Comparison of ENCODE assay signal across 12 cellular contexts in genomic region chr7:44977956-44978355, GRCh38. TPM values are rescaled to one million over a fixed set of nuclear protein-coding genes. Genes with fewer than 3 reads are reported as not detected.
DNase-seq lines count a peak whose midpoint lies in the region; ATAC-seq and TF ChIP-seq lines count a peak whose summit lies in the region.
"Had no signal": no experiment of that assay in that cellular context is flagged by ENCODE, and none has a peak within 500 bp of the region (broad histone marks: within the 10 kb centered on the region; RNA-seq: fewer than 3 reads in every experiment).

No MANE protein-coding gene starts in this region.

- CTCF ChIA-PET in CD8-positive, alpha-beta memory T cell (lab: Charles Lee), result interaction anchor here (1.0 to 8.3 kb wide), 6 partner anchors 12 to 157 kb away, joined by 3 to 117 read pairs (median 4); partner anchors contain the start of gene CCM2

- peak overlapping the region; percentile 87 to 100 (median 93) for H3K27ac Mint-ChIP-seq in CD8-positive, alpha-beta memory T cell
- peak overlapping the region; percentile 95 to 99 for H3K27ac Mint-ChIP-seq in natural killer cell

- H3K4me1 Mint-ChIP-seq in CD8-positive, alpha-beta memory T cell, result peaks cover 58 to 94% (median 66%) of the 10 kb centered on the region in 3 donors
- H3K4me1 Mint-ChIP-seq in natural killer cell, result peaks cover 47 to 67% of the 10 kb centered on the region in 2 donors

- intact Hi-C loops in natural killer cell (cut with micrococcal nuclease), result loop anchor here (1.0 to 5.0 kb wide), 5 partner anchors 8 to 346 kb away; partner anchors contain the start of genes CCM2 and H2AZ2

- H3K9me3 Mint-ChIP-seq in CD8-positive, alpha-beta memory T cell, result no peaks in the 10 kb centered on the region
- no peaks in the 10 kb centered on the region for H3K9me3 Mint-ChIP-seq in natural killer cell

- peak in 2 of 5 donors; percentile 19 to 58 for DNase-seq in CD8-positive, alpha-beta memory T cell
- DNase-seq in HL-60 (ENCODE audit: low read depth in 1 of 2, low spot score in 1 of 2), result peak in 1 of 2 experiments; percentile 47
- DNase-seq in activated T-cell treated with anti-CD3 and anti-CD28 coated beads, Interleukin-2, amount 50 U/mL, for 48 hours, result peak; percentile 55 to 61
- DNase-seq in natural killer cell, result no peak
- DNase-seq in DMS114 treated with DMSO at 0.1 percent for 48 hours (lab: John Stamatoyannopoulos, UW; ENCODE audit: unreplicated experiment), result no peak
- DNase-seq in kidney tubule cell (ENCODE audit: low spot score), result no peak
- no peak for DNase-seq in RKO (ENCODE audit: low spot score)
- no peak for DNase-seq in occipital lobe (lab: John Stamatoyannopoulos, UW)
- DNase-seq: GOT3, mammary epithelial cell had no signal

- H3K4me3 ChIP-seq in CD8-positive, alpha-beta memory T cell (ENCODE audit: low read length), result peak overlapping the region; percentile 91
- peak overlapping the region; percentile 64 for H3K4me3 ChIP-seq in HL-60 (replicated peaks; ENCODE audit: insufficient read depth, low read length)

- no peak for ATAC-seq in natural killer cell

- H3K27me3 Mint-ChIP-seq in CD8-positive, alpha-beta memory T cell, result no peaks in the 10 kb centered on the region
- no peaks in the 10 kb centered on the region for H3K27me3 Mint-ChIP-seq in natural killer cell (ENCODE audit: low read depth in 2 of 2)

- POLR2A ChIA-PET in CD8-positive, alpha-beta memory T cell (lab: Charles Lee), result interaction anchor here (0.6 to 2.4 kb wide), 6 partner anchors 8 to 134 kb away, joined by 3 to 14 read pairs (median 4); partner anchors contain the start of gene TBRG4

- H3K36me3 ChIP-seq in CD8-positive, alpha-beta memory T cell (ENCODE audit: insufficient read depth, low read length), result peaks cover 41% of the 10 kb centered on the region

- H3K4me3 Mint-ChIP-seq in CD8-positive, alpha-beta memory T cell, result peak overlapping the region; percentile 96 to 98 (median 98)
- H3K4me3 Mint-ChIP-seq in natural killer cell, result peak overlapping the region; percentile 97

- no peak for TF ChIP-seq CTCF in HL-60 (IDR thresholded peaks at IDR 0.05; ENCODE audit: insufficient read depth, low read length)
- TF ChIP-seq CTCF in natural killer cell (IDR thresholded peaks at IDR 0.05), result no peak

- no peaks in the 10 kb centered on the region for H3K27me3 ChIP-seq in CD8-positive, alpha-beta memory T cell (ENCODE audit: insufficient read depth, low read length, poor library complexity, severe bottlenecking)
- H3K27me3 ChIP-seq in HL-60 (ENCODE audit: insufficient read depth, poor library complexity, severe bottlenecking), result no peaks in the 10 kb centered on the region

- peak overlapping the region; percentile 94 for H3K27ac ChIP-seq in CD8-positive, alpha-beta memory T cell (ENCODE audit: low read depth, low read length)
- peak overlapping the region; percentile 92 for H3K27ac ChIP-seq in HL-60 (replicated peaks)
- H3K27ac ChIP-seq: epithelial cell of prostate had no signal

- H3K4me1 ChIP-seq in CD8-positive, alpha-beta memory T cell (ENCODE audit: insufficient read depth, low read length), result peaks cover 81% of the 10 kb centered on the region

- peaks cover 0 to 66% (median 6%) of the 10 kb centered on the region in 3 donors for H3K36me3 Mint-ChIP-seq in CD8-positive, alpha-beta memory T cell
- no peaks in the 10 kb centered on the region for H3K36me3 Mint-ChIP-seq in natural killer cell

- no peaks in the 10 kb centered on the region for H3K9me3 ChIP-seq in CD8-positive, alpha-beta memory T cell (ENCODE audit: low read length)

RNA-seq across cellular contexts. Expression of gene MYO1G, which starts 0.9 kb away (rescaled TPM):
- 100 to 1,000 TPM; 363 to 374 TPM for total RNA-seq in CD8-positive, alpha-beta memory T cell
- polyA plus RNA-seq in CD8-positive, alpha-beta memory T cell, result 182 TPM
- 100 to 1,000 TPM; 371 to 470 (median 429) TPM for total RNA-seq in natural killer cell
- 0.47 TPM for total RNA-seq in occipital lobe
- total RNA-seq: HT1080 had no signal

RNA-seq across cellular contexts. Expression of gene CCM2, which starts 22.0 kb away (rescaled TPM):
- total RNA-seq in CD8-positive, alpha-beta memory T cell, result 10 to 100 TPM; 70.6 to 74.8 TPM
- 81.1 TPM for polyA plus RNA-seq in CD8-positive, alpha-beta memory T cell
- total RNA-seq in natural killer cell, result 100 to 1,000 TPM in 1 of 3 donors, 10 to 100 TPM in 2; 66.2 to 104 (median 97.5) TPM
- 23.4 TPM for total RNA-seq in occipital lobe

Comparison
In these comparisons a context has a peak if more than half of its experiments do, and no peak if none do; other contexts are left out.
1. DNase-seq: peak in activated T-cell treated with anti-CD3 and anti-CD28 coated beads, Interleukin-2, amount 50 U/mL, for 48 hours (2 of 2); none in natural killer cell (single experiment), DMS114 treated with DMSO at 0.1 percent for 48 hours (single experiment), kidney tubule cell (single experiment), RKO (single experiment) and occipital lobe (single experiment).
2. RNA of gene MYO1G, which starts 0.9 kb away (total RNA-seq): 371 to 470 TPM in natural killer cell and 363 to 374 TPM in CD8-positive, alpha-beta memory T cell; 0.47 TPM in occipital lobe (single experiment); every median in the first group is over 100 times any median in the second.